In the genomic region with DNA sequence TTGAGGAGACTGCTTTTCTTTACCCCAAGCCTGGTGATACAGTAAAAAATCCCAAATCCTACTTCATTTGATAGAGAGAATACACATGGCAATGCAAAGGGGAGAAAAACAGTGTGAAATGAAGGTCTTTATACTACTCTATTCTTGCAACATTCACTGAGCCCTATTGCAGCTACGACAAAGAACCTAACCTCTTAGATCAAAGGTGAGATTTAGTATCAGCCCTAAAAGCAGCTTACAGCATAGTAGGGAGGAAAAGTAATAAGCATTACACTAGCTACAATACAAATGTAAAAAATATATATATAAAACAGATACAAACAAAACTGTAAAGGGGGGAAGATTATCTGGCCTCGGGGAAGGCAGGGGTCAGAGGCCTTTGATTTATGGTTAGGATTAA, we compare ENCODE assay signal across 21 cellular contexts.
"Had no signal": no experiment of that assay in that cellular context is flagged by ENCODE, and none has a peak within 500 bp of the region (broad histone marks: within the 10 kb centered on the region; RNA-seq: fewer than 3 reads in every experiment).

No MANE protein-coding gene starts in this region.

- DNase-seq: effector CD4-positive, alpha-beta T cell; endodermal cell; erythroblast; foreskin melanocyte; head of caudate nucleus; hippocampal formation; occipital lobe; pancreas; right cardiac atrium; stimulated activated CD4-positive, alpha-beta T cell treated with anti-CD3 and anti-CD28 coated beads, Interleukin-2, amount 100 ng/mL, for 48 hours; stimulated activated naive CD4-positive, alpha-beta T cell treated with Interleukin-2 at 50 U/mL for 16 hours; thyroid gland; uterus had no signal

- H3K27ac Mint-ChIP-seq: endodermal cell; mesothelial cell of epicardium; natural killer cell treated with Interleukin-12 subunit alpha and Interleukin-12 subunit beta and Interleukin-15 and Interleukin-18, amount 100 ng/mL, for 72 hours; progenitor cell of endocrine pancreas; type B pancreatic cell had no signal

- H3K36me3 Mint-ChIP-seq: mesothelial cell of epicardium; natural killer cell treated with Interleukin-12 subunit alpha and Interleukin-12 subunit beta and Interleukin-15 and Interleukin-18, amount 100 ng/mL, for 72 hours had no signal

- ATAC-seq: natural killer cell treated with Interleukin-12 subunit alpha and Interleukin-12 subunit beta and Interleukin-15 and Interleukin-18, amount 100 ng/mL, for 72 hours; pancreas; right cardiac atrium had no signal

- H3K36me3 ChIP-seq: pancreas, thyroid gland, uterus had no signal

- H3K27me3 ChIP-seq: pancreas, suprapubic skin, thyroid gland, uterus had no signal

- H3K4me3 ChIP-seq: coronary artery, pancreas, smooth muscle cell, suprapubic skin, thyroid gland, uterus had no signal

- FAIRE-seq: endothelial cell of umbilical vein, pancreas had no signal

- H3K4me3 Mint-ChIP-seq: endodermal cell; mesothelial cell of epicardium; natural killer cell treated with Interleukin-12 subunit alpha and Interleukin-12 subunit beta and Interleukin-15 and Interleukin-18, amount 100 ng/mL, for 72 hours; type B pancreatic cell had no signal

- H3K9me3 ChIP-seq: pancreas, suprapubic skin, thyroid gland, uterus had no signal

- H3K27me3 Mint-ChIP-seq: natural killer cell treated with Interleukin-12 subunit alpha and Interleukin-12 subunit beta and Interleukin-15 and Interleukin-18, amount 100 ng/mL, for 72 hours; progenitor cell of endocrine pancreas; type B pancreatic cell had no signal

- H3K4me1 ChIP-seq: pancreas, suprapubic skin had no signal

- H3K9me3 Mint-ChIP-seq: endodermal cell; mesothelial cell of epicardium; natural killer cell treated with Interleukin-12 subunit alpha and Interleukin-12 subunit beta and Interleukin-15 and Interleukin-18, amount 100 ng/mL, for 72 hours; type B pancreatic cell had no signal
